24 cellular contexts compared by ENCODE assay signal in genomic region chr12:29930503-29930902, GRCh38.
"Had no signal": no experiment of that assay in that cellular context is flagged by ENCODE, and none has a peak within 500 bp of the region (broad histone marks: within the 10 kb centered on the region; RNA-seq: fewer than 3 reads in every experiment).

No MANE protein-coding gene starts in this region.

- H3K36me3 ChIP-seq: colonic mucosa, esophagus muscularis mucosa, esophagus squamous epithelium, gastrocnemius medialis, gastroesophageal sphincter, heart left ventricle, heart right ventricle had no signal

- H3K27me3 Mint-ChIP-seq: dendritic cell treated with granulocyte-macrophage colony-stimulating factor and Interleukin-4, amounts not matched to agents 40 ng/mL and 50 ng/mL, for 4 days; effector memory CD8-positive, alpha-beta T cell had no signal

- H3K4me3 Mint-ChIP-seq: dendritic cell treated with granulocyte-macrophage colony-stimulating factor and Interleukin-4, amounts not matched to agents 40 ng/mL and 50 ng/mL, for 4 days; effector memory CD8-positive, alpha-beta T cell; endodermal cell had no signal

- H3K9me3 ChIP-seq: colonic mucosa, esophagus muscularis mucosa, esophagus squamous epithelium, gastrocnemius medialis, gastroesophageal sphincter, heart left ventricle, heart right ventricle had no signal

- DNase-seq: colonic mucosa; cortex of kidney; dermis blood vessel endothelial cell; dorsolateral prefrontal cortex; effector CD4-positive, alpha-beta T cell; effector CD8-positive, alpha-beta T cell; effector memory CD4-positive, alpha-beta T cell; effector memory CD8-positive, alpha-beta T cell; endodermal cell; erythroblast; esophagus squamous epithelium; foreskin fibroblast; foreskin keratinocyte; foreskin melanocyte; gastrocnemius medialis; glutamatergic neuron; head of caudate nucleus; heart left ventricle; heart right ventricle had no signal

- H3K27me3 ChIP-seq: colonic mucosa, esophagus muscularis mucosa, foreskin keratinocyte, gastrocnemius medialis, gastroesophageal sphincter, heart left ventricle, heart right ventricle had no signal

- H3K27ac ChIP-seq: colonic mucosa, coronary artery, dorsolateral prefrontal cortex, epithelial cell of prostate, esophagus muscularis mucosa, esophagus squamous epithelium, foreskin keratinocyte, gastrocnemius medialis, gastroesophageal sphincter, heart left ventricle, heart right ventricle had no signal

- H3K9me3 Mint-ChIP-seq: dendritic cell treated with granulocyte-macrophage colony-stimulating factor and Interleukin-4, amounts not matched to agents 40 ng/mL and 50 ng/mL, for 4 days; endodermal cell had no signal

- H3K4me3 ChIP-seq: colonic mucosa, coronary artery, dorsolateral prefrontal cortex, esophagus muscularis mucosa, esophagus squamous epithelium, gastrocnemius medialis, gastroesophageal sphincter, heart left ventricle, heart right ventricle had no signal

- H3K27ac Mint-ChIP-seq: dendritic cell treated with granulocyte-macrophage colony-stimulating factor and Interleukin-4, amounts not matched to agents 40 ng/mL and 50 ng/mL, for 4 days; effector memory CD8-positive, alpha-beta T cell; endodermal cell had no signal

- H3K4me1 ChIP-seq: colonic mucosa, esophagus muscularis mucosa, esophagus squamous epithelium, foreskin keratinocyte, gastrocnemius medialis, gastroesophageal sphincter, heart left ventricle, heart right ventricle had no signal
